8 cellular contexts compared by ENCODE assay signal in genomic region chr17:58351710-58352017, GRCh38. TPM values are rescaled to one million over a fixed set of nuclear protein-coding genes. Genes with fewer than 3 reads are reported as not detected.
DNase-seq lines count a peak whose midpoint lies in the region; ATAC-seq and TF ChIP-seq lines count a peak whose summit lies in the region.

No MANE protein-coding gene starts in this region.

- H3K9me3 ChIP-seq in adrenal gland (replicated peaks in 1 of 3) (no peaks in the 10 kb centered on the region), lower lobe of right lung (no peaks in the 10 kb centered on the region), aorta (ENCODE audit: control insufficient read depth, low read length) (no peaks in the 10 kb centered on the region)

- WGBS in adrenal gland, 4 donors: 0 to 1% (median 1%) methylated on average over 15 of the region's 15 CpGs
- WGBS in aorta, 2 donors: 1% methylated on average over 15 of the region's 15 CpGs

- H3K36me3 ChIP-seq in adrenal gland (replicated peaks in 1 of 2) (peaks cover 0 to 39% of the 10 kb centered on the region in 2 donors), lower lobe of right lung (peaks cover 50% of the 10 kb centered on the region), aorta (ENCODE audit: control insufficient read depth in 1 of 2, insufficient read depth in 2 of 2, low read length in 1 of 2) (peaks cover 10 to 11% of the 10 kb centered on the region in 2 donors)

- H3K4me1 ChIP-seq in adrenal gland (replicated peaks in 1 of 2) (peaks cover 7 to 16% of the 10 kb centered on the region in 2 donors), lower lobe of right lung (peaks cover 22% of the 10 kb centered on the region), aorta (ENCODE audit: control insufficient read depth in 1 of 2, insufficient read depth in 2 of 2, low read length in 2 of 2) (no peaks in the 10 kb centered on the region)

- no peak for TF ChIP-seq POLR2A in adrenal gland (IDR thresholded peaks at IDR 0.05)

- DNase-seq in adrenal gland: no peak
- no peak for DNase-seq in lower lobe of right lung
- no peak for DNase-seq in aorta
- DNase-seq in pons (ENCODE audit: low spot score): no peak

- intact Hi-C loops in adrenal gland (cut with DNase I) (loop anchor here in 1 of 2 donors (5.0 kb wide), 1 partner anchor 44 kb away; no protein-coding TSS in a partner anchor), lower lobe of right lung (cut with DNase I) (no loop called here), aorta (cut with DNase I) (no loop called here)

- H3K4me3 ChIP-seq in adrenal gland: peak overlapping the region; percentile 41 to 85 (median 72)
- H3K4me3 ChIP-seq in lower lobe of right lung: peak overlapping the region; percentile 88
- H3K4me3 ChIP-seq in aorta (ENCODE audit: low read length in 2 of 2): peak overlapping the region; percentile 36 to 69

- H3K27ac ChIP-seq in adrenal gland (peak overlapping the region in 4 of 5 donors; percentile 80 to 93 (median 90)), lower lobe of right lung (peak overlapping the region; percentile 96), aorta (ENCODE audit: low read depth in 1 of 2, low read length in 2 of 2) (peak overlapping the region in 1 of 2 donors; percentile 93)

- TF ChIP-seq CTCF in adrenal gland (IDR thresholded peaks at IDR 0.05) (no peak), lower lobe of right lung (IDR thresholded peaks at IDR 0.05) (no peak)

- ATAC-seq in GM18511 (IDR thresholded peaks at IDR 0.05; ENCODE audit: unreplicated experiment): peak; percentile 35
- ATAC-seq in HG03045 (IDR thresholded peaks at IDR 0.05; ENCODE audit: unreplicated experiment): peak; percentile 15
- ATAC-seq in lower lobe of right lung: peak in 1 of 2 donors; percentile 16
- ATAC-seq in aorta (ENCODE audit: low FRiP score): no peak
- no peak for ATAC-seq in GM19463 (IDR thresholded peaks at IDR 0.05; ENCODE audit: unreplicated experiment)
- ATAC-seq in GM18861 (IDR thresholded peaks at IDR 0.05; ENCODE audit: unreplicated experiment): no peak

- H3K27me3 ChIP-seq in adrenal gland (no peaks in the 10 kb centered on the region), lower lobe of right lung (ENCODE audit: low read depth) (no peaks in the 10 kb centered on the region), aorta (ENCODE audit: control insufficient read depth in 1 of 2, insufficient read depth in 2 of 2, low read length in 1 of 2) (no peaks in the 10 kb centered on the region)

RNA-seq across cellular contexts. Expression of gene SUPT4H1, which starts 0.3 kb away (rescaled TPM):
- 100 to 1,000 TPM in 2 of 8 donors, 10 to 100 TPM in 6; 65.5 to 118 (median 90.3) TPM for total RNA-seq in adrenal gland
- 100 to 1,000 TPM in 1 of 3 donors, 10 to 100 TPM in 2; 58.6 to 178 (median 60.8) TPM for polyA plus RNA-seq in adrenal gland
- total RNA-seq in lower lobe of right lung: 82.4 TPM
- 10 to 100 TPM; 38.4 to 56.3 TPM for total RNA-seq in aorta
- polyA plus RNA-seq in aorta: 10 to 100 TPM; 69.1 to 78.2 TPM

RNA-seq across cellular contexts. Expression of gene TSPOAP1, which starts 23.1 kb away (rescaled TPM):
- total RNA-seq in adrenal gland: 10 to 100 TPM in 7 of 8 donors, 1 to 10 TPM in 1; 7.1 to 57.8 (median 22.3) TPM
- polyA plus RNA-seq in adrenal gland: 100 to 1,000 TPM in 1 of 3 donors, 10 to 100 TPM in 1, 1 to 10 TPM in 1; 4.7 to 140 (median 96.6) TPM
- 20.2 TPM for total RNA-seq in lower lobe of right lung
- total RNA-seq in aorta: 10 to 100 TPM in 1 of 2 donors, 1 to 10 TPM in 1; 9.0 to 21.0 TPM
- polyA plus RNA-seq in aorta: 10 to 100 TPM in 1 of 2 donors, 1 to 10 TPM in 1; 4.3 to 46.7 TPM

Comparison
In these comparisons a context has a peak if more than half of its experiments do, and no peak if none do; other contexts are left out.
1. ATAC-seq: peak in GM18511 (single experiment) and HG03045 (single experiment); none in aorta (single experiment), GM19463 (single experiment) and GM18861 (single experiment).
2. Peak in every context shown above with its lines, with median percentiles within 50 percentile points of each other: H3K4me3 ChIP-seq.